Comparison of ENCODE assay signal across 8 cellular contexts in genomic region chr11:8963569-8964323, GRCh38. TPM values are rescaled to one million over a fixed set of nuclear protein-coding genes. Genes with fewer than 3 reads are reported as not detected.
DNase-seq lines count a peak whose midpoint lies in the region; ATAC-seq, FAIRE-seq and TF ChIP-seq lines count a peak whose summit lies in the region.

No MANE protein-coding gene starts in this region.

- H3K9me3 ChIP-seq in WERI-Rb-1 (ENCODE audit: severe bottlenecking) (no peaks in the 10 kb centered on the region), keratinocyte (ENCODE audit: control insufficient read depth, low read depth, low read length) (no peaks in the 10 kb centered on the region)

- peak overlapping the region; percentile 95 for H3K4me2 ChIP-seq in keratinocyte (ENCODE audit: control insufficient read depth, extremely low read depth, insufficient read depth, low read depth, low read length)

- H3K36me3 ChIP-seq in WERI-Rb-1 (peaks cover 3% of the 10 kb centered on the region), bronchial epithelial cell (ENCODE audit: control insufficient read depth, insufficient read depth, low read length) (no peaks in the 10 kb centered on the region), keratinocyte (ENCODE audit: control insufficient read depth in 2 of 2, extremely low read depth in 1 of 2, insufficient read depth in 2 of 2, low read length in 2 of 2) (no peaks in the 10 kb centered on the region)

- H3K4me3 ChIP-seq in WERI-Rb-1 (ENCODE audit: low read depth, low read length) (peak overlapping the region; percentile 57), bronchial epithelial cell (ENCODE audit: low read depth, low read length) (peak overlapping the region; percentile 87), keratinocyte (ENCODE audit: control insufficient read depth in 2 of 3, extremely low read depth in 1 of 3, insufficient read depth in 2 of 3, low read depth in 1 of 3, low read length in 3 of 3) (peak overlapping the region; percentile 79 to 87 (median 81))

- TF ChIP-seq CTCF in WERI-Rb-1 (IDR thresholded peaks at IDR 0.05; ENCODE audit: low read depth, low read length) = no peak
- no peak for TF ChIP-seq CTCF in bronchial epithelial cell (IDR thresholded peaks at IDR 0.05; ENCODE audit: insufficient read depth, low read length, severe bottlenecking)
- TF ChIP-seq CTCF in keratinocyte (optimal IDR thresholded peaks at IDR 0.05 in 1 of 3, IDR thresholded peaks at IDR 0.05 in 1 of 3, conservative IDR thresholded peaks at IDR 0.05 in 1 of 3; ENCODE audit: extremely low read depth in 1 of 3, insufficient read depth in 2 of 3, low read length in 3 of 3) = no peak

- dilution Hi-C loops in keratinocyte (cut with MboI; ENCODE audit: extremely low pct_ligation_motif_present, low sequenced_read_pairs) = no loop called here

- H2AFZ ChIP-seq in keratinocyte (ENCODE audit: control insufficient read depth, low read length) = peak overlapping the region; percentile 67

- H3K27me3 ChIP-seq in WERI-Rb-1 (ENCODE audit: insufficient read depth, low read depth, severe bottlenecking) (no peaks in the 10 kb centered on the region), bronchial epithelial cell (ENCODE audit: control insufficient read depth, insufficient read depth, low read length) (no peaks in the 10 kb centered on the region), keratinocyte (ENCODE audit: control insufficient read depth, extremely low read depth, insufficient read depth, low read length) (no peaks in the 10 kb centered on the region)

- FAIRE-seq in bronchial epithelial cell (lab: Jason Lieb, UNC) (no peak), keratinocyte (lab: Jason Lieb, UNC) (no peak)

- H3K27ac ChIP-seq in WERI-Rb-1 = peak overlapping the region; percentile 91
- peak overlapping the region; percentile 80 for H3K27ac ChIP-seq in keratinocyte (ENCODE audit: control insufficient read depth, insufficient read depth, low read length)

- peak; percentile 71 for ATAC-seq in HG03025 (IDR thresholded peaks at IDR 0.05; ENCODE audit: low FRiP score, unreplicated experiment)

- DNase-seq in SHP77 (lab: John Stamatoyannopoulos, UW) (peak; percentile 24 to 38), SHP77 treated with DMSO at 0.1 percent for 48 hours (lab: John Stamatoyannopoulos, UW) (no peak), NCI-H2029 treated with DMSO at 0.1 percent for 48 hours (lab: John Stamatoyannopoulos, UW) (peak; percentile 50), WERI-Rb-1 (peak; percentile 80), bronchial epithelial cell (ENCODE audit: low read depth) (peak; percentile 77), keratinocyte (ENCODE audit: low read depth, low spot score) (no peak)
- peak; percentile 63 to 70 for DNase-seq in stimulated activated CD4-positive, alpha-beta T cell treated with anti-CD3 and anti-CD28 coated beads, Interleukin-1b, Interleukin-23, amount 100 ng/mL, for 4 hours (ENCODE audit: low read depth in 2 of 2)

- H3K9me1 ChIP-seq in keratinocyte (ENCODE audit: control insufficient read depth, extremely low read depth, insufficient read depth, low read length) = no peaks in the 10 kb centered on the region

- peak overlapping the region; percentile 84 for H3K9ac ChIP-seq in keratinocyte (ENCODE audit: control insufficient read depth, extremely low read depth, insufficient read depth, low read length)

- H3K79me2 ChIP-seq in keratinocyte (ENCODE audit: control insufficient read depth, insufficient read depth, low read length) = peaks cover 36% of the 10 kb centered on the region

- no peaks in the 10 kb centered on the region for H4K20me1 ChIP-seq in keratinocyte (ENCODE audit: control insufficient read depth, extremely low read depth, insufficient read depth, low read length)

- peaks cover 12% of the 10 kb centered on the region for H3K4me1 ChIP-seq in keratinocyte (ENCODE audit: control insufficient read depth, extremely low read depth, insufficient read depth, low read length)

RNA-seq across cellular contexts. Expression of gene TMEM9B, which starts 0.5 kb away (rescaled TPM):
- total RNA-seq in bronchial epithelial cell = 53.8 and 56.3 TPM in 2 replicates
- 41.4 to 60.8 TPM (median 47.9 TPM) in 3 replicates for polyA plus RNA-seq in keratinocyte
- 14.8 TPM for polyA plus RNA-seq in keratinocyte (2011; ENCODE audit: low read depth)
- polyA plus RNA-seq in keratinocyte (2011; cell fraction: cytosol; rRNA removed) = 34.8 and 61.3 TPM in 2 replicates
- polyA plus RNA-seq in keratinocyte (2011; cell fraction: nucleus; rRNA removed) = 29.7 and 43.8 TPM in 2 replicates
- 49.6 and 59.0 TPM in 2 replicates for polyA plus RNA-seq in keratinocyte (2012; ENCODE audit: low replicate concordance)
- 11.4 to 47.0 TPM (median 39.4 TPM) in 3 replicates for polyA minus RNA-seq in keratinocyte
- polyA minus RNA-seq in keratinocyte (2011; cell fraction: cytosol; rRNA and poly(A)+ RNA removed) = 27.8 TPM
- polyA minus RNA-seq in keratinocyte (2011; cell fraction: nucleus; rRNA and poly(A)+ RNA removed) = 19.5 and 30.2 TPM in 2 replicates

RNA-seq across cellular contexts. Expression of gene ASCL3, which starts 20.9 kb away (rescaled TPM):
- total RNA-seq in bronchial epithelial cell = not detected in 2 replicates
- polyA plus RNA-seq in keratinocyte = not detected in 3 replicates
- not detected for polyA plus RNA-seq in keratinocyte (2011; ENCODE audit: low read depth)
- not detected in 2 replicates for polyA plus RNA-seq in keratinocyte (2011; cell fraction: cytosol; rRNA removed)
- polyA plus RNA-seq in keratinocyte (2011; cell fraction: nucleus; rRNA removed) = not detected in 2 replicates
- not detected in 2 replicates for polyA plus RNA-seq in keratinocyte (2012; ENCODE audit: low replicate concordance)
- polyA minus RNA-seq in keratinocyte = not detected in 3 replicates
- not detected for polyA minus RNA-seq in keratinocyte (2011; cell fraction: cytosol; rRNA and poly(A)+ RNA removed)
- not detected in 2 replicates for polyA minus RNA-seq in keratinocyte (2011; cell fraction: nucleus; rRNA and poly(A)+ RNA removed)

RNA-seq across cellular contexts. Expression of gene C11orf16, which starts 31.0 kb away (rescaled TPM):
- not detected in 2 replicates for total RNA-seq in bronchial epithelial cell
- not detected in 3 replicates for polyA plus RNA-seq in keratinocyte
- polyA plus RNA-seq in keratinocyte (2011; ENCODE audit: low read depth) = not detected
- not detected in 2 replicates for polyA plus RNA-seq in keratinocyte (2011; cell fraction: cytosol; rRNA removed)
- polyA plus RNA-seq in keratinocyte (2011; cell fraction: nucleus; rRNA removed) = not detected in 2 replicates
- polyA plus RNA-seq in keratinocyte (2012; ENCODE audit: low replicate concordance) = not detected in 2 replicates
- not detected in 3 replicates for polyA minus RNA-seq in keratinocyte
- not detected for polyA minus RNA-seq in keratinocyte (2011; cell fraction: cytosol; rRNA and poly(A)+ RNA removed)
- not detected in 2 replicates for polyA minus RNA-seq in keratinocyte (2011; cell fraction: nucleus; rRNA and poly(A)+ RNA removed)

RNA-seq across cellular contexts. Expression of gene NRIP3, which starts 40.1 kb away (rescaled TPM):
- total RNA-seq in bronchial epithelial cell = 1.6 and 2.2 TPM in 2 replicates
- 0.93 to 1.0 TPM (median 1.00 TPM) in 3 replicates for polyA plus RNA-seq in keratinocyte
- 2.0 TPM for polyA plus RNA-seq in keratinocyte (2011; ENCODE audit: low read depth)
- 0.73 and 1.0 TPM in 2 replicates for polyA plus RNA-seq in keratinocyte (2011; cell fraction: cytosol; rRNA removed)
- 0.68 and 0.70 TPM in 2 replicates for polyA plus RNA-seq in keratinocyte (2011; cell fraction: nucleus; rRNA removed)
- polyA plus RNA-seq in keratinocyte (2012; ENCODE audit: low replicate concordance) = 0.97 and 1.5 TPM in 2 replicates
- polyA minus RNA-seq in keratinocyte = 0.33 to 1.9 TPM (median 0.76 TPM) in 3 replicates
- 2.5 TPM for polyA minus RNA-seq in keratinocyte (2011; cell fraction: cytosol; rRNA and poly(A)+ RNA removed)
- polyA minus RNA-seq in keratinocyte (2011; cell fraction: nucleus; rRNA and poly(A)+ RNA removed) = 2.6 TPM in 1 of 2 replicates, not detected in the other

RNA-seq across cellular contexts. Expression of gene AKIP1, which starts 52.8 kb away (rescaled TPM):
- 35.8 and 36.3 TPM in 2 replicates for total RNA-seq in bronchial epithelial cell
- polyA plus RNA-seq in keratinocyte = 33.2 to 46.4 TPM (median 37.0 TPM) in 3 replicates
- 10.5 TPM for polyA plus RNA-seq in keratinocyte (2011; ENCODE audit: low read depth)
- 36.4 and 54.6 TPM in 2 replicates for polyA plus RNA-seq in keratinocyte (2011; cell fraction: cytosol; rRNA removed)
- polyA plus RNA-seq in keratinocyte (2011; cell fraction: nucleus; rRNA removed) = 29.9 and 32.9 TPM in 2 replicates
- 13.4 and 39.3 TPM in 2 replicates for polyA plus RNA-seq in keratinocyte (2012; ENCODE audit: low replicate concordance)
- 8.4 to 13.0 TPM (median 12.0 TPM) in 3 replicates for polyA minus RNA-seq in keratinocyte
- 34.1 TPM for polyA minus RNA-seq in keratinocyte (2011; cell fraction: cytosol; rRNA and poly(A)+ RNA removed)
- polyA minus RNA-seq in keratinocyte (2011; cell fraction: nucleus; rRNA and poly(A)+ RNA removed) = 9.0 and 9.8 TPM in 2 replicates

Comparison
In these comparisons a context has a peak if more than half of its experiments do, and no peak if none do; other contexts are left out.
1. DNase-seq: peak in SHP77 (2 of 2), NCI-H2029 treated with DMSO at 0.1 percent for 48 hours (single experiment), WERI-Rb-1 (single experiment), bronchial epithelial cell (single experiment) and stimulated activated CD4-positive, alpha-beta T cell treated with anti-CD3 and anti-CD28 coated beads, Interleukin-1b, Interleukin-23, amount 100 ng/mL, for 4 hours (2 of 2); none in SHP77 treated with DMSO at 0.1 percent for 48 hours (single experiment) and keratinocyte (single experiment).
2. Peak in every context shown above with its lines, with median percentiles within 50 percentile points of each other: H3K4me3 ChIP-seq.